In the genomic region with DNA sequence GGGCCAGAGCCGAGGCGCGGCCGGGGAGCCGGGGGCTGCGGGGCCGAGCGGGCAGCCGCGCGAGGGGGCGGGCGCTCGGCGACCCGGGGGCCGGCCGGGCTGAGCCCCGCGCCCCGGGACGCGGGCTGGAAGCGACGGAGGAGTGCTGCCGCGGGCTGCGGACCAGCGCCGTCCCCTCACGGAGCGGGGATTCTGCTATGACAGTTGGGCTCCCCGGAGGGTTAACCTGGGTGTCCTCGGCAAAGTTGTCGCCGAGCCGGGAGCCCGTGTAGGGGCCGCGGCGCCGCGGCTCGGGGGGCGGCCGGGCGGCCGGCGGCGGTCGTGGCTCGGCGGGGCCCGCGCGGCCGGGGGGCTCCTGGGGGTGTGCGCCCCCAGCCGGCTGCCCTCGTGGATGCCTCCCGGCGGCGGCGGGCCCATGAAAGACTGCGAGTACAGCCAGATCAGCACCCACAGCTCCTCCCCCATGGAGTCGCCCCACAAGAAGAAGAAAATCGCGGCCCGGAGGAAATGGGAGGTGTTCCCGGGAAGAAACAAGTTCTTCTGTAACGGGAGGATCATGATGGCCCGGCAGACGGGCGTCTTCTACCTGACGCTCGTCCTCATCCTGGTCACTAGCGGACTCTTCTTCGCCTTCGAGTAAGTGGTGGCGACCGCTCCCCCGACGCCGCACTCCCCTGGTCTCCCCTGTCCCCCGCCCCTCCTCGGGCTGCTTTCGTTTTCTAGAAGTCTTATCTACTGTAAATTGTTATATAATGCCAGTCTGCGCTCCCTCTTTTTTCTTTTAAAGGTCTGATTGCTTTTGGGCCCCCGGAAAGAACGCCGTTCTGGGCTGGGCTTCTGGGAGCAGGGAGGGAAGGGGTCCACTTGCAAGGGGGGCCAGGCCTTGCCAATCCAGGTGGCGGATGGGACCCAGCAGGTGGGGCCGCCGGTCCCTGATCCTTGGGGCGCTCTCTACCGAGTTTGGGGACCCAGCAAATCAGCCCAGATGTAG, we compare ENCODE assay signal across 8 cellular contexts. TPM values are rescaled to one million over a fixed set of nuclear protein-coding genes. Genes with fewer than 3 reads are reported as not detected.
DNase-seq lines count a peak whose midpoint lies in the region; ATAC-seq, FAIRE-seq and TF ChIP-seq lines count a peak whose summit lies in the region.

No MANE protein-coding gene starts in this region.

- no peak for FAIRE-seq in astrocyte (lab: Jason Lieb, UNC)

- intact Hi-C loops in CD4-positive, alpha-beta T cell (cut with DNase I, micrococcal nuclease) = loop anchor here (2.0 to 10.0 kb wide), 8 partner anchors 59 to 785 kb away; a partner anchor contains a TSS

- peak in 9 of 10 experiments; percentile 19 to 54 (median 40) for DNase-seq in CD4-positive, alpha-beta T cell
- DNase-seq in HPDE6-E6E7 (ENCODE audit: extremely low spot score) (peak; percentile 39), astrocyte (ENCODE audit: low read depth) (peak; percentile 25), hippocampal formation (lab: John Stamatoyannopoulos, UW) (peak; percentile 47 to 64), retina (peak; percentile 59)
- peak; percentile 56 for DNase-seq in T-helper 2 cell treated with Interferon-gamma antibody and Interleukin-4, amounts not matched to agents 5 μg/mL and 100 μg/mL, for 36 hours (ENCODE audit: low spot score)

- H3K27ac Mint-ChIP-seq in CD4-positive, alpha-beta T cell = peak overlapping the region; percentile 84
- peak overlapping the region; percentile 78 for H3K27ac Mint-ChIP-seq in T-helper 2 cell treated with Interferon-gamma antibody and Interleukin-4, amounts not matched to agents 5 μg/mL and 100 μg/mL, for 36 hours
- H3K27ac Mint-ChIP-seq in astrocyte (ENCODE audit: unreplicated experiment) = peak overlapping the region; percentile 16

- H3K9me3 Mint-ChIP-seq in CD4-positive, alpha-beta T cell = no peaks in the 10 kb centered on the region
- H3K9me3 Mint-ChIP-seq in T-helper 2 cell treated with Interferon-gamma antibody and Interleukin-4, amounts not matched to agents 5 μg/mL and 100 μg/mL, for 36 hours = no peaks in the 10 kb centered on the region
- no peaks in the 10 kb centered on the region for H3K9me3 Mint-ChIP-seq in astrocyte (ENCODE audit: unreplicated experiment)

- no peaks in the 10 kb centered on the region for H3K36me3 ChIP-seq in astrocyte (ENCODE audit: insufficient read depth, low read length)

- POLR2A ChIA-PET in CD4-positive, alpha-beta T cell (lab: Charles Lee) = no interaction called here

- H3K4me3 Mint-ChIP-seq in CD4-positive, alpha-beta T cell = peak overlapping the region; percentile 89
- peak overlapping the region; percentile 82 for H3K4me3 Mint-ChIP-seq in T-helper 2 cell treated with Interferon-gamma antibody and Interleukin-4, amounts not matched to agents 5 μg/mL and 100 μg/mL, for 36 hours
- peak overlapping the region; percentile 87 for H3K4me3 Mint-ChIP-seq in astrocyte (ENCODE audit: unreplicated experiment)

- peak overlapping the region; percentile 87 for H3K4me2 ChIP-seq in astrocyte (ENCODE audit: low read length)

- peak overlapping the region; percentile 94 for H2AFZ ChIP-seq in astrocyte (ENCODE audit: low read depth, low read length)

- no peak for TF ChIP-seq CTCF in CD4-positive, alpha-beta T cell (IDR thresholded peaks at IDR 0.05)
- TF ChIP-seq CTCF in astrocyte (IDR thresholded peaks at IDR 0.05; ENCODE audit: insufficient read depth, low read depth, low read length) = no peak

- H3K4me1 ChIP-seq in astrocyte (ENCODE audit: insufficient read depth, low read length) = no peaks in the 10 kb centered on the region

- peak; percentile 7 for ATAC-seq in CD4-positive, alpha-beta T cell (ENCODE audit: poor library complexity)
- ATAC-seq in GM19452 (IDR thresholded peaks at IDR 0.05; ENCODE audit: unreplicated experiment) (peak; percentile 9), GM18870 (IDR thresholded peaks at IDR 0.05; ENCODE audit: unreplicated experiment) (no peak)

- H3K27me3 ChIP-seq in CD4-positive, alpha-beta T cell (ENCODE audit: control insufficient read depth, insufficient read depth, low read length) = no peaks in the 10 kb centered on the region
- no peaks in the 10 kb centered on the region for H3K27me3 ChIP-seq in astrocyte (ENCODE audit: insufficient read depth, low read length)

- peaks cover 5% of the 10 kb centered on the region for H3K36me3 Mint-ChIP-seq in CD4-positive, alpha-beta T cell (ENCODE audit: low read depth)
- peaks cover 8% of the 10 kb centered on the region for H3K36me3 Mint-ChIP-seq in T-helper 2 cell treated with Interferon-gamma antibody and Interleukin-4, amounts not matched to agents 5 μg/mL and 100 μg/mL, for 36 hours (ENCODE audit: low read depth)
- peaks cover 3% of the 10 kb centered on the region for H3K36me3 Mint-ChIP-seq in astrocyte (ENCODE audit: low read depth, unreplicated experiment)

- CTCF ChIA-PET in CD4-positive, alpha-beta T cell (lab: Charles Lee) = no interaction called here

- H3K9ac ChIP-seq in astrocyte (ENCODE audit: low read length) = peak overlapping the region; percentile 83

- H3K79me2 ChIP-seq in astrocyte (ENCODE audit: insufficient read depth, low read length) = peaks cover 4% of the 10 kb centered on the region

- peaks cover 19% of the 10 kb centered on the region for H4K20me1 ChIP-seq in astrocyte (ENCODE audit: insufficient read depth, low read length)

- H3K4me1 Mint-ChIP-seq in CD4-positive, alpha-beta T cell (ENCODE audit: low read depth) = peaks cover 13% of the 10 kb centered on the region
- H3K4me1 Mint-ChIP-seq in T-helper 2 cell treated with Interferon-gamma antibody and Interleukin-4, amounts not matched to agents 5 μg/mL and 100 μg/mL, for 36 hours (ENCODE audit: low read depth) = peaks cover 25% of the 10 kb centered on the region
- peaks cover 15% of the 10 kb centered on the region for H3K4me1 Mint-ChIP-seq in astrocyte (ENCODE audit: low read depth, unreplicated experiment)

- H3K27ac ChIP-seq in CD4-positive, alpha-beta T cell (ENCODE audit: low read depth, low read length) = no peak overlapping the region
- no peak overlapping the region for H3K27ac ChIP-seq in astrocyte (ENCODE audit: low read depth, low read length)

- peak overlapping the region; percentile 71 for H3K4me3 ChIP-seq in astrocyte (ENCODE audit: insufficient read depth, low read depth, low read length)

- no peaks in the 10 kb centered on the region for H3K9me3 ChIP-seq in CD4-positive, alpha-beta T cell (ENCODE audit: control insufficient read depth, low read length)
- no peaks in the 10 kb centered on the region for H3K9me3 ChIP-seq in astrocyte (ENCODE audit: insufficient read depth, low read depth, low read length)

- no peaks in the 10 kb centered on the region for H3K27me3 Mint-ChIP-seq in CD4-positive, alpha-beta T cell
- peaks cover 8% of the 10 kb centered on the region for H3K27me3 Mint-ChIP-seq in T-helper 2 cell treated with Interferon-gamma antibody and Interleukin-4, amounts not matched to agents 5 μg/mL and 100 μg/mL, for 36 hours (ENCODE audit: low read depth)
- H3K27me3 Mint-ChIP-seq in astrocyte (ENCODE audit: low read depth, unreplicated experiment) = no peaks in the 10 kb centered on the region

RNA-seq across cellular contexts. Expression of a gene that starts 0.9 kb away (rescaled TPM):
- total RNA-seq in CD4-positive, alpha-beta T cell = 1 to 10 TPM; 1.3 to 1.6 TPM
- total RNA-seq in astrocyte = 6.8 and 7.2 TPM in 2 replicates

RNA-seq across cellular contexts. Expression of a gene that starts 58.6 kb away (rescaled TPM):
- 10 to 100 TPM; 13.6 to 15.6 TPM for total RNA-seq in CD4-positive, alpha-beta T cell
- 9.0 and 9.7 TPM in 2 replicates for total RNA-seq in astrocyte

Comparison
In these comparisons a context has a peak if more than half of its experiments do, and no peak if none do; other contexts are left out.
1. H3K27ac Mint-ChIP-seq: peak in every context shown above with its lines; median percentile 84 in CD4-positive, alpha-beta T cell; 78 in T-helper 2 cell treated with Interferon-gamma antibody and Interleukin-4, amounts not matched to agents 5 μg/mL and 100 μg/mL, for 36 hours; 16 in astrocyte.